8 cellular contexts compared by ENCODE assay signal in the genomic region with DNA sequence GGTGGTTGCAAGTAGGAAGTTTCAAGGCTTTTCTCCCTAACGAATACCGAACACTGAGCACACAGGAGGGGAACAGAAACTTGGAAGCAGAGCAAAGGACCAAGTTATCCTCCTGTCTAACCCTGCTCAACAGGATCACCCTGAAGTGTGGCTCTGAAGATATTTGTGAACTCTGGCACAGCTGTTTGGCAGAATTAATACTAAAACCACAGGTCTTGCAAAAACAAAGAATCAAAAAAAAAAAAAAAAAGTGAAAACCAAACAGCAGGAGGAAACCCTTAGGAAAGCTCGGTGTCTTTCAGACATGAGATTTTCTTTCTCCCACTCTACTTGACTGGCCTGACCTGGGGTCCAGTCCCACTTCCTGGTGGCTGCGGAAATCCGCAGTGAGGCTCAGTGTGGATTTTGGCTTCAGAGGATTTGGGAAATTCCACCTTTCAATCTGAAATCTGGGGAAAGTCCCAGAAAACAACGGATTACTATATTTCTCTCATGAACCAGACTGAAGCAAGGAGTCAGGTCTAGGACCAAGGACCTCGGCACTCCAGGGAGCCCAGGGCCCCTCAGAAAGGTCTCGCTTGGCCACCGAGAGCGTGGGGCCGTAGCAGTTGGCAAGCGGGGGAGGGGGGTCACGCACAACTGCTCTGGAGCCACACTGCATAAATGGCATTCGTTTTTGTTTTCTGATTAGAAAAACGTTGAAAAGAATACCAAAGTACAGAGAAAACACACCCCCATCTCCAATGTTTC. TPM values are rescaled to one million over a fixed set of nuclear protein-coding genes. Genes with fewer than 3 reads are reported as not detected.
A peak's percentile ranks its signal among the peaks of the same experiment; 100 is the strongest.
DNase-seq lines count a peak whose midpoint lies in the region; ATAC-seq and TF ChIP-seq lines count a peak whose summit lies in the region.

No MANE protein-coding gene starts in this region.

- no peaks in the 10 kb centered on the region for H3K79me2 ChIP-seq in GM23338 (replicated peaks; ENCODE audit: insufficient read depth)

- peak; percentile 45 for DNase-seq in AG20443 (ENCODE audit: low spot score)
- DNase-seq in GM23338 (ENCODE audit: low spot score) = no peak
- DNase-seq in T-helper 2 cell treated with Interferon-gamma antibody and Interleukin-4, amounts not matched to agents 5 μg/mL and 100 μg/mL, for 36 hours (ENCODE audit: low spot score) = no peak
- DNase-seq in esophagus squamous epithelium (lab: John Stamatoyannopoulos, UW) = no peak
- no peak for DNase-seq in naive thymus-derived CD4-positive, alpha-beta T cell
- DNase-seq in NCI-H187 (lab: John Stamatoyannopoulos, UW) = no peak
- no peak for DNase-seq in activated CD4-positive, CD25-positive, alpha-beta regulatory T cell (lab: John Stamatoyannopoulos, UW)

- H3K36me3 Mint-ChIP-seq in GM23338 (ENCODE audit: low read depth) = peaks cover 11% of the 10 kb centered on the region; the same call in 2 of the 3 replicates
- H3K36me3 Mint-ChIP-seq in T-helper 2 cell treated with Interferon-gamma antibody and Interleukin-4, amounts not matched to agents 5 μg/mL and 100 μg/mL, for 36 hours (ENCODE audit: low read depth) = peaks cover 25% of the 10 kb centered on the region
- H3K36me3 Mint-ChIP-seq in naive thymus-derived CD4-positive, alpha-beta T cell = peaks cover 7 to 24% (median 15%) of the 10 kb centered on the region in 5 donors

- peak overlapping the region; percentile 78 for H3K4me3 Mint-ChIP-seq in GM23338
- peak overlapping the region; percentile 94 for H3K4me3 Mint-ChIP-seq in T-helper 2 cell treated with Interferon-gamma antibody and Interleukin-4, amounts not matched to agents 5 μg/mL and 100 μg/mL, for 36 hours
- H3K4me3 Mint-ChIP-seq in naive thymus-derived CD4-positive, alpha-beta T cell = peak overlapping the region; percentile 87 to 97 (median 92)

- H3K9me2 ChIP-seq in GM23338 (ENCODE audit: insufficient read depth) = peaks cover 3% of the 10 kb centered on the region; the same call in 1 of the 2 replicates

- no peaks in the 10 kb centered on the region for H4K20me1 ChIP-seq in GM23338 (replicated peaks; ENCODE audit: insufficient read depth)

- no peak for TF ChIP-seq POLR2A in esophagus squamous epithelium (IDR thresholded peaks at IDR 0.05)

- H3K4me1 Mint-ChIP-seq in GM23338 = peaks cover 28% of the 10 kb centered on the region
- H3K4me1 Mint-ChIP-seq in T-helper 2 cell treated with Interferon-gamma antibody and Interleukin-4, amounts not matched to agents 5 μg/mL and 100 μg/mL, for 36 hours (ENCODE audit: low read depth) = peaks cover 55% of the 10 kb centered on the region
- peaks cover 47 to 88% (median 83%) of the 10 kb centered on the region in 7 donors for H3K4me1 Mint-ChIP-seq in naive thymus-derived CD4-positive, alpha-beta T cell

- peak; percentile 14; the same call in 1 of the 3 replicates for ATAC-seq in GM23338
- ATAC-seq in naive thymus-derived CD4-positive, alpha-beta T cell = no peak
- ATAC-seq in GM21515 (IDR thresholded peaks at IDR 0.05; ENCODE audit: unreplicated experiment) = no peak

- intact Hi-C loops in esophagus squamous epithelium (cut with DNase I) = no loop called here
- intact Hi-C loops in naive thymus-derived CD4-positive, alpha-beta T cell (cut with micrococcal nuclease) = loop anchor here (1.0 to 5.0 kb wide), 10 partner anchors 8 to 1477 kb away; partner anchors contain the start of genes AP1AR (in 2 of the 2), LARP7 (in 2 of the 2) and CAMK2D (in 1 of the 2)

- peaks cover 29% of the 10 kb centered on the region for H3K27me3 Mint-ChIP-seq in GM23338 (ENCODE audit: insufficient read depth, low read depth, poor library complexity)
- no peaks in the 10 kb centered on the region for H3K27me3 Mint-ChIP-seq in T-helper 2 cell treated with Interferon-gamma antibody and Interleukin-4, amounts not matched to agents 5 μg/mL and 100 μg/mL, for 36 hours (ENCODE audit: low read depth)
- H3K27me3 Mint-ChIP-seq in naive thymus-derived CD4-positive, alpha-beta T cell = no peaks in the 10 kb centered on the region

- POLR2A ChIA-PET in naive thymus-derived CD4-positive, alpha-beta T cell (lab: Charles Lee) = interaction anchor here (0.6 to 4.3 kb wide), 6 partner anchors 13 to 53 kb away, joined by 3 to 65 read pairs (median 6); partner anchors contain the start of genes ALPK1 and AP1AR

- H3K4me3 ChIP-seq in GM23338 (peak overlapping the region; percentile 90), esophagus squamous epithelium (peak overlapping the region; percentile 80 to 88 (median 84))
- H3K4me3 ChIP-seq in naive thymus-derived CD4-positive, alpha-beta T cell (ENCODE audit: low read length) = peak overlapping the region; percentile 94

- no peak overlapping the region for H3K27ac Mint-ChIP-seq in GM23338
- peak overlapping the region; percentile 90 for H3K27ac Mint-ChIP-seq in T-helper 2 cell treated with Interferon-gamma antibody and Interleukin-4, amounts not matched to agents 5 μg/mL and 100 μg/mL, for 36 hours
- H3K27ac Mint-ChIP-seq in naive thymus-derived CD4-positive, alpha-beta T cell = peak overlapping the region; percentile 81 to 95 (median 91)

- peaks cover 38% of the 10 kb centered on the region for H3K27me3 ChIP-seq in GM23338 (ENCODE audit: insufficient read depth)
- H3K27me3 ChIP-seq in esophagus squamous epithelium = no peaks in the 10 kb centered on the region
- no peaks in the 10 kb centered on the region for H3K27me3 ChIP-seq in naive thymus-derived CD4-positive, alpha-beta T cell (ENCODE audit: control insufficient read depth in 2 of 2, insufficient read depth in 2 of 2, low read length in 2 of 2)

- no peaks in the 10 kb centered on the region for H3K9me3 ChIP-seq in esophagus squamous epithelium
- H3K9me3 ChIP-seq in naive thymus-derived CD4-positive, alpha-beta T cell (ENCODE audit: control insufficient read depth in 2 of 3, low read length in 3 of 3) = no peaks in the 10 kb centered on the region

- H3K9me3 Mint-ChIP-seq in GM23338 = peaks cover 29% of the 10 kb centered on the region
- peaks cover 9% of the 10 kb centered on the region for H3K9me3 Mint-ChIP-seq in T-helper 2 cell treated with Interferon-gamma antibody and Interleukin-4, amounts not matched to agents 5 μg/mL and 100 μg/mL, for 36 hours
- H3K9me3 Mint-ChIP-seq in naive thymus-derived CD4-positive, alpha-beta T cell = peaks cover 0 to 12% (median 0%) of the 10 kb centered on the region in 11 donors

- H3F3A ChIP-seq in GM23338 (replicated peaks; ENCODE audit: low read depth) = no peaks in the 10 kb centered on the region

- H3K36me3 ChIP-seq in GM23338 (ENCODE audit: insufficient read depth) (no peaks in the 10 kb centered on the region), esophagus squamous epithelium (no peaks in the 10 kb centered on the region)
- peaks cover 0 to 8% (median 0%) of the 10 kb centered on the region in 3 experiments for H3K36me3 ChIP-seq in naive thymus-derived CD4-positive, alpha-beta T cell (ENCODE audit: control insufficient read depth in 2 of 3, insufficient read depth in 3 of 3, low read length in 3 of 3)

- H3K4me1 ChIP-seq in GM23338 (ENCODE audit: insufficient read depth) = peaks cover 5% of the 10 kb centered on the region; the same call in 1 of the 2 replicates
- peaks cover 5 to 53% (median 19%) of the 10 kb centered on the region in 3 donors for H3K4me1 ChIP-seq in esophagus squamous epithelium
- H3K4me1 ChIP-seq in naive thymus-derived CD4-positive, alpha-beta T cell (ENCODE audit: control insufficient read depth in 2 of 2, insufficient read depth in 2 of 2, low read length in 2 of 2) = peaks cover 31 to 54% of the 10 kb centered on the region in 2 donors

- no peak for TF ChIP-seq CTCF in GM23338 (conservative IDR thresholded peaks at IDR 0.05; ENCODE audit: low read depth in 2 of 2)
- no peak for TF ChIP-seq CTCF in esophagus squamous epithelium (IDR thresholded peaks at IDR 0.05)

- peak overlapping the region; percentile 95 for H3K4me2 ChIP-seq in GM23338

- WGBS in esophagus squamous epithelium, 2 donors = 0 to 1% methylated on average over 14 to 15 of the region's 15 CpGs

- H3K27ac ChIP-seq in GM23338 (ENCODE audit: low read depth) (no peak overlapping the region), esophagus squamous epithelium (peak overlapping the region; percentile 86 to 93 (median 90))
- H3K27ac ChIP-seq in naive thymus-derived CD4-positive, alpha-beta T cell (ENCODE audit: low read depth, low read length) = peak overlapping the region; percentile 81

- peak overlapping the region; percentile 100 for H2AFZ ChIP-seq in GM23338

- CTCF ChIA-PET in naive thymus-derived CD4-positive, alpha-beta T cell (lab: Charles Lee) = no interaction called here

TF ChIP-seq in GM23338, 12 proteins besides CTCF, POLR2A, EP300 and RAD21 (continues in another document):
- TF ChIP-seq ETS1 (IDR thresholded peaks at IDR 0.05) (no peak), JUNB (IDR thresholded peaks at IDR 0.05; ENCODE audit: unreplicated experiment) (no peak), NANOG (IDR thresholded peaks at IDR 0.05; ENCODE audit: borderline replicate concordance) (no peak)

RNA-seq across cellular contexts. Expression of gene TIFA, which starts 0.9 kb away (rescaled TPM):
- total RNA-seq in GM23338 (2014; rRNA removed; shearing (Covaris generic)) = 1.6 and 4.7 TPM in 2 replicates
- 1.5 and 2.6 TPM in 2 replicates for polyA plus RNA-seq in GM23338 (2016; fragmentation: Nextera tagmentation; extraction: Ambion mirVana)
- total RNA-seq in esophagus squamous epithelium = 10 to 100 TPM in 2 of 4 donors, 1 to 10 TPM in 2; 7.6 to 15.7 (median 10.4) TPM
- 10 to 100 TPM in 4 of 5 experiments, 1 to 10 TPM in 1; 8.7 to 38.8 (median 12.3) TPM for total RNA-seq in naive thymus-derived CD4-positive, alpha-beta T cell
- polyA plus RNA-seq in naive thymus-derived CD4-positive, alpha-beta T cell = 10 to 100 TPM; 11.5 to 19.9 TPM

RNA-seq across cellular contexts. Expression of gene ALPK1, which starts 12.3 kb away (rescaled TPM):
- 0.49 and 2.0 TPM in 2 replicates for total RNA-seq in GM23338 (2014; rRNA removed; shearing (Covaris generic))
- polyA plus RNA-seq in GM23338 (2016; fragmentation: Nextera tagmentation; extraction: Ambion mirVana) = 0.10 TPM in 1 of 2 replicates, not detected in the other
- total RNA-seq in esophagus squamous epithelium = 10 to 100 TPM; 12.6 to 19.5 (median 12.8) TPM
- 10 to 100 TPM; 15.5 to 35.0 (median 19.8) TPM for total RNA-seq in naive thymus-derived CD4-positive, alpha-beta T cell
- polyA plus RNA-seq in naive thymus-derived CD4-positive, alpha-beta T cell = 1 to 10 TPM; 5.0 to 5.7 TPM

RNA-seq across cellular contexts. Expression of gene AP1AR, which starts 53.2 kb away (rescaled TPM):
- 25.5 and 28.0 TPM in 2 replicates for total RNA-seq in GM23338 (2014; rRNA removed; shearing (Covaris generic))
- polyA plus RNA-seq in GM23338 (2016; fragmentation: Nextera tagmentation; extraction: Ambion mirVana) = 17.5 and 18.5 TPM in 2 replicates
- 10 to 100 TPM in 3 of 4 donors, 1 to 10 TPM in 1; 9.6 to 25.1 (median 20.5) TPM for total RNA-seq in esophagus squamous epithelium
- total RNA-seq in naive thymus-derived CD4-positive, alpha-beta T cell = 10 to 100 TPM in 4 of 5 experiments, 1 to 10 TPM in 1; 7.3 to 21.0 (median 17.0) TPM
- 10 to 100 TPM; 16.4 to 23.8 TPM for polyA plus RNA-seq in naive thymus-derived CD4-positive, alpha-beta T cell
